Comparison of ENCODE assay signal across 1 cellular context in the genomic region with DNA sequence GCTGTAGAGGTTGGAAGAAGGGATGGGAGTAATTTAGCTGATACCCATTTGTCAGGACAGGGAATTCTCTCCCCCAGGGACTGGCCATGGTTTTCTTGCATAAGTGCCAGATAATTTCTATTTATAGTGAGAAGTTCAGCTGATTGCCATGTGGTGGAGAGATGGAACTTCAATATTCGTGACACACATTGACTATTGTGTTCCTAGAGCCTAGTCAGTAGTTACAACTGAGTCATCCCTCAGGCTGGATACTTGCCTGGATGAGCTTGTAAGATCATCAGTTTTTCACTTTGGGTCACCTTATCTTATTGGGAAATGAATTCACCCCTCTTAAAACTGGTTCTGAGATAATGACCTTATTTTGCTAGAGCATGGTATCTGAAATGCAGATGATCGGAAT.
TF ChIP-seq lines count a peak whose summit lies in the region.

No MANE protein-coding gene starts in this region.

TF ChIP-seq in IMR-90, 13 proteins besides CTCF, POLR2A, EP300 and RAD21 (continued from another document):
- TF ChIP-seq, protein P1, sequence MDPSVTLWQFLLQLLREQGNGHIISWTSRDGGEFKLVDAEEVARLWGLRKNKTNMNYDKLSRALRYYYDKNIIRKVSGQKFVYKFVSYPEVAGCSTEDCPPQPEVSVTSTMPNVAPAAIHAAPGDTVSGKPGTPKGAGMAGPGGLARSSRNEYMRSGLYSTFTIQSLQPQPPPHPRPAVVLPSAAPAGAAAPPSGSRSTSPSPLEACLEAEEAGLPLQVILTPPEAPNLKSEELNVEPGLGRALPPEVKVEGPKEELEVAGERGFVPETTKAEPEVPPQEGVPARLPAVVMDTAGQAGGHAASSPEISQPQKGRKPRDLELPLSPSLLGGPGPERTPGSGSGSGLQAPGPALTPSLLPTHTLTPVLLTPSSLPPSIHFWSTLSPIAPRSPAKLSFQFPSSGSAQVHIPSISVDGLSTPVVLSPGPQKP (IDR thresholded peaks at IDR 0.05; ENCODE audit: borderline replicate concordance, low read depth, low read length), result no peak
- TF ChIP-seq SMC3 (IDR thresholded peaks at IDR 0.05; ENCODE audit: low read depth, low read length) (no peak), MAZ (IDR thresholded peaks at IDR 0.05; ENCODE audit: borderline replicate concordance, low read depth, low read length) (no peak), BHLHE40 (IDR thresholded peaks at IDR 0.05; ENCODE audit: low read depth, low read length) (no peak), NFE2L2 (IDR thresholded peaks at IDR 0.05; ENCODE audit: low read depth, low read length) (no peak), RCOR1 (IDR thresholded peaks at IDR 0.05; ENCODE audit: insufficient replicate concordance, low read length) (no peak), FOS (IDR thresholded peaks at IDR 0.05; ENCODE audit: low read depth, low read length) (no peak), RFX5 (IDR thresholded peaks at IDR 0.05; ENCODE audit: low read depth, low read length) (no peak)
- TF ChIP-seq, protein P2, sequence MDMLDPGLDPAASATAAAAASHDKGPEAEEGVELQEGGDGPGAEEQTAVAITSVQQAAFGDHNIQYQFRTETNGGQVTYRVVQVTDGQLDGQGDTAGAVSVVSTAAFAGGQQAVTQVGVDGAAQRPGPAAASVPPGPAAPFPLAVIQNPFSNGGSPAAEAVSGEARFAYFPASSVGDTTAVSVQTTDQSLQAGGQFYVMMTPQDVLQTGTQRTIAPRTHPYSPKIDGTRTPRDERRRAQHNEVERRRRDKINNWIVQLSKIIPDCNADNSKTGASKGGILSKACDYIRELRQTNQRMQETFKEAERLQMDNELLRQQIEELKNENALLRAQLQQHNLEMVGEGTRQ (IDR thresholded peaks at IDR 0.05; ENCODE audit: low read depth, low read length), result no peak
